ENCODE assay signal across 9 cellular contexts in the genomic region with DNA sequence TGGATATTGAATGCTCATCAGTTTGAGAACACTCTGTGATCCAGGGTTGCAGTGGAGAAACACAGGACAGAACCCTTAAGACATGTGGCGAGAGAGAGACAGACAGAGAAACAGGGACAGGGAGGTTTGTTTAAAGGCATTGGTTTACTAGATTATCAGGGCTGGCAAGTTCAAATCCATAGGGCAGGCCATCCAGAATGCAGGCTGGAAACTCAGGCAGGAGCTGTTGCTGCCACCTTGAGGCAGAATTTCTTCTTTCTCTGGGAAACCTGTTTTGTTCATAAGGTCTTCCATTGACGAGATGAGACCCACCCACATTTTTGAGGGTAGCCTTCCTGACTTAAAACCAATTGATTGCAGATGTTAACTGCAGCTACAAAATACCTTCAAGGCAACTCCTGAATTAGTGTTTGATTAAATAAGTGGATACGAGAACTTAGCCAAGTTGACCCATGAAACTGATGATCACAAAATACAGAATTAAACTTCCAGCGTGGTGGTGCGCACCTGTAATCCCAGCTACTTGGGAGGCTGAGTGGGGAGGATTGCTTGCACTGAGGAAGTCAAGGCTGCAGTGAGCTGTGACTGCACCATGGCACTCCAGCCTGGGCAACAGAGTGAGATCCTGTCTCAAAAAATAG. TPM values are rescaled to one million over a fixed set of nuclear protein-coding genes. Genes with fewer than 3 reads are reported as not detected.
DNase-seq lines count a peak whose midpoint lies in the region; ATAC-seq and TF ChIP-seq lines count a peak whose summit lies in the region.
"Had no signal": no experiment of that assay in that cellular context is flagged by ENCODE, and none has a peak within 500 bp of the region (broad histone marks: within the 10 kb centered on the region; RNA-seq: fewer than 3 reads in every experiment).

No MANE protein-coding gene starts in this region.

- DNase-seq in D341Med (ENCODE audit: low spot score) (peak; percentile 53), HFF-Myc (ENCODE audit: extremely low read depth, low read depth) (peak; percentile 46), NCI-H82 (lab: John Stamatoyannopoulos, UW) (peak; percentile 76), chondrocyte (ENCODE audit: low spot score) (no peak), lower lobe of right lung (no peak), posterior vena cava (ENCODE audit: low spot score) (no peak)
- no peak for DNase-seq in stimulated activated naive B cell treated with anti-CD40 and anti-IgM and Interleukin-4, amounts not matched to agents 10 μg/mL and 1 μg/mL and 100 μg/mL, for 72 hours

- ATAC-seq in lower lobe of right lung = peak in 1 of 2 donors; percentile 18
- no peak for ATAC-seq in GM18505 (IDR thresholded peaks at IDR 0.05; ENCODE audit: unreplicated experiment)
- ATAC-seq in stimulated activated naive B cell treated with anti-CD40 and anti-IgM and Interleukin-4, amounts not matched to agents 10 μg/mL and 1 μg/mL and 100 μg/mL, for 72 hours (replicated peaks) = no peak
- ATAC-seq: naive thymus-derived CD8-positive, alpha-beta T cell had no signal

- H3K9me3 Mint-ChIP-seq in chondrocyte (ENCODE audit: low read depth) = no peaks in the 10 kb centered on the region
- H3K9me3 Mint-ChIP-seq in stimulated activated naive B cell treated with anti-CD40 and anti-IgM and Interleukin-4, amounts not matched to agents 10 μg/mL and 1 μg/mL and 100 μg/mL, for 72 hours = peaks cover 0 to 3% of the 10 kb centered on the region in 2 donors
- H3K9me3 Mint-ChIP-seq: naive thymus-derived CD8-positive, alpha-beta T cell had no signal

- no peak overlapping the region for H3K27ac ChIP-seq in lower lobe of right lung

- TF ChIP-seq CTCF in HFF-Myc (IDR thresholded peaks at IDR 0.05; ENCODE audit: low read depth, low read length, missing control alignments) (peak; percentile 62), chondrocyte (IDR thresholded peaks at IDR 0.05) (peak; percentile 82), lower lobe of right lung (IDR thresholded peaks at IDR 0.05) (peak; percentile 29)

- intact Hi-C loops in lower lobe of right lung (cut with DNase I) (no loop called here), posterior vena cava (cut with DNase I) (loop anchor here in 1 of 2 donors (10.0 kb wide), 1 partner anchor 202 kb away; the partner anchor contains the start of gene MED10)

- H3K9me3 ChIP-seq in lower lobe of right lung = no peaks in the 10 kb centered on the region

- peaks cover 10% of the 10 kb centered on the region for H3K4me1 Mint-ChIP-seq in chondrocyte (ENCODE audit: low read depth)
- H3K4me1 Mint-ChIP-seq in stimulated activated naive B cell treated with anti-CD40 and anti-IgM and Interleukin-4, amounts not matched to agents 10 μg/mL and 1 μg/mL and 100 μg/mL, for 72 hours = no peaks in the 10 kb centered on the region
- H3K4me1 Mint-ChIP-seq: naive thymus-derived CD8-positive, alpha-beta T cell had no signal

- no peak for TF ChIP-seq POLR2A in GM18505 (IDR thresholded peaks at IDR 0.05; ENCODE audit: borderline replicate concordance, extremely low read depth, insufficient read depth, insufficient read length)

- H3K27ac Mint-ChIP-seq in chondrocyte (ENCODE audit: unreplicated experiment) = no peak overlapping the region
- H3K27ac Mint-ChIP-seq in stimulated activated naive B cell treated with anti-CD40 and anti-IgM and Interleukin-4, amounts not matched to agents 10 μg/mL and 1 μg/mL and 100 μg/mL, for 72 hours = no peak overlapping the region
- H3K27ac Mint-ChIP-seq: naive thymus-derived CD8-positive, alpha-beta T cell had no signal

- H3K36me3 ChIP-seq in lower lobe of right lung = no peaks in the 10 kb centered on the region

- H3K27me3 Mint-ChIP-seq in chondrocyte (ENCODE audit: low read depth) = peaks cover 47% of the 10 kb centered on the region
- H3K27me3 Mint-ChIP-seq in stimulated activated naive B cell treated with anti-CD40 and anti-IgM and Interleukin-4, amounts not matched to agents 10 μg/mL and 1 μg/mL and 100 μg/mL, for 72 hours = peaks cover 24 to 44% of the 10 kb centered on the region in 2 donors

- H3K36me3 Mint-ChIP-seq in chondrocyte (ENCODE audit: low read depth) = no peaks in the 10 kb centered on the region
- H3K36me3 Mint-ChIP-seq in stimulated activated naive B cell treated with anti-CD40 and anti-IgM and Interleukin-4, amounts not matched to agents 10 μg/mL and 1 μg/mL and 100 μg/mL, for 72 hours = no peaks in the 10 kb centered on the region
- H3K36me3 Mint-ChIP-seq: naive thymus-derived CD8-positive, alpha-beta T cell had no signal

- peaks cover 20% of the 10 kb centered on the region for H3K27me3 ChIP-seq in lower lobe of right lung (ENCODE audit: low read depth)

- H3K4me3 ChIP-seq in HFF-Myc (replicated peaks; ENCODE audit: low read depth, low read length) (no peak overlapping the region), lower lobe of right lung (no peak overlapping the region)

- H3K4me3 Mint-ChIP-seq in chondrocyte (ENCODE audit: unreplicated experiment) = no peak overlapping the region
- no peak overlapping the region for H3K4me3 Mint-ChIP-seq in stimulated activated naive B cell treated with anti-CD40 and anti-IgM and Interleukin-4, amounts not matched to agents 10 μg/mL and 1 μg/mL and 100 μg/mL, for 72 hours
- H3K4me3 Mint-ChIP-seq: naive thymus-derived CD8-positive, alpha-beta T cell had no signal

- H3K4me1 ChIP-seq in lower lobe of right lung = no peaks in the 10 kb centered on the region

RNA-seq across cellular contexts. Expression of gene NSUN2, which starts 55.9 kb away (rescaled TPM):
- total RNA-seq in chondrocyte (45.0 to 50.4 TPM (median 48.7 TPM) in 3 replicates), lower lobe of right lung (43.3 TPM), posterior vena cava (10 to 100 TPM; 31.6 to 35.2 TPM)

RNA-seq across cellular contexts. Expression of gene SRD5A1, which starts 56.3 kb away (rescaled TPM):
- total RNA-seq in chondrocyte (21.4 to 34.8 TPM (median 32.3 TPM) in 3 replicates), lower lobe of right lung (8.3 TPM), posterior vena cava (1 to 10 TPM; 4.0 to 4.2 TPM)

Comparison
In these comparisons a context has a peak if more than half of its experiments do, and no peak if none do; other contexts are left out.
1. DNase-seq: peak in D341Med (single experiment), HFF-Myc (single experiment) and NCI-H82 (single experiment); none in chondrocyte (single experiment), lower lobe of right lung (single experiment), stimulated activated naive B cell treated with anti-CD40 and anti-IgM and Interleukin-4, amounts not matched to agents 10 μg/mL and 1 μg/mL and 100 μg/mL, for 72 hours (single experiment) and posterior vena cava (single experiment).
2. CTCF ChIP-seq: peak in every context shown above with its lines; median percentile 82 in chondrocyte; 62 in HFF-Myc; 29 in lower lobe of right lung.